ENCODE assay signal across 9 cellular contexts in the genomic region with DNA sequence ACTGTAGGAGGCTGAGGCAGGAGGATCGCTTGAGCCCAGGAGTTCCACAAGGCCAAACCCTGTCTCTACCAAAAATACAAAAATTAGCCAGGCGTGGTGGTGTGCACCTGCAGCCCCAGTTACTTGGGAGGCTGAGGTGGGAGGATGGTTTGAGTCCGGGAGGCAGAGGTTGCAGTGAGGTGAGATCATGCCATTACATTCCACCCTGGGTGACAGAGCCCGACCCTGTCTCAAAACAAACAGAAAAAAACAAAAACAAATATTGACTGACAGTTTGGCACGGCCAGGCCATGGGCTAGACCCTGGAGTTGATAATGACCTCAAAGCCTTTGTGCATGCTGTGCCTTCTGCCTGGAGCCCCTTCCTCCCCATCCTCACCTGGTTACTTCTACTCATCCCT. TPM values are rescaled to one million over a fixed set of nuclear protein-coding genes. Genes with fewer than 3 reads are reported as not detected.
"Had no signal": no experiment of that assay in that cellular context is flagged by ENCODE, and none has a peak within 500 bp of the region (broad histone marks: within the 10 kb centered on the region; RNA-seq: fewer than 3 reads in every experiment).

No MANE protein-coding gene starts in this region.

- ATAC-seq: GM23338 had no signal

- H3K27ac Mint-ChIP-seq: GM23338, IgD-negative memory B cell had no signal

- H3K4me1 Mint-ChIP-seq: IgD-negative memory B cell had no signal

- H2AFZ ChIP-seq: GM23338 had no signal

- H3K4me3 ChIP-seq: GM23338 had no signal

- H3K4me3 Mint-ChIP-seq: GM23338, H9, IgD-negative memory B cell had no signal

- FAIRE-seq: H1, H54, HTR-8/SVneo had no signal

- DNase-seq: H9, HCEC 1CT, KBM-7 had no signal

- H3K36me3 Mint-ChIP-seq: IgD-negative memory B cell had no signal

- H3K4me2 ChIP-seq: GM23338 had no signal

- H3K9me3 Mint-ChIP-seq: GM23338, H9, IgD-negative memory B cell had no signal

RNA-seq across cellular contexts. Expression of gene RSPO1, which starts 19.2 kb away (rescaled TPM):
- total RNA-seq: GM23338, H1, HT-29 had no signal
- polyA plus RNA-seq: IgD-negative memory B cell had no signal
